ENCODE assay signal across 22 cellular contexts in the genomic region with DNA sequence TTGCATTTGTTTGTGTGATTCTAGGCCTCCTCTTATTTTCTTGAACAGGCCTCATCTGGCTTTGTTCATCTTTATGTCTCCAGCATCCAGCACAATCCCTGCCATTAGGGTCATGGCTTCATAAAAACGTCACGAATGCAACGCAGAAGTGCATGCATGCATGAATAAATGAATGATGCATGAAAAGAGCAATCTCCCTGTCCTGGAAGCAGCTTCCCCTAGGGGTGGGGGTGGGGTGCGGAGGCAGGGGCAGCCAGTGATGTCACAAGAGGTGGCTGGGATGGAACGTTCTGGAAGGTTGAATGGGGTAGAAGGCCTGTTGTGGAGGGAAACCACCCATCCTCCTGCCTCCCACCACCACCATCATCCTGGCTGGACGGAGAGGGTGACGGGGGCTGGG. TPM values are rescaled to one million over a fixed set of nuclear protein-coding genes. Genes with fewer than 3 reads are reported as not detected.
DNase-seq lines count a peak whose midpoint lies in the region; ATAC-seq, FAIRE-seq and TF ChIP-seq lines count a peak whose summit lies in the region.
"Had no signal": no experiment of that assay in that cellular context is flagged by ENCODE, and none has a peak within 500 bp of the region (broad histone marks: within the 10 kb centered on the region; RNA-seq: fewer than 3 reads in every experiment).

A gene with protein sequence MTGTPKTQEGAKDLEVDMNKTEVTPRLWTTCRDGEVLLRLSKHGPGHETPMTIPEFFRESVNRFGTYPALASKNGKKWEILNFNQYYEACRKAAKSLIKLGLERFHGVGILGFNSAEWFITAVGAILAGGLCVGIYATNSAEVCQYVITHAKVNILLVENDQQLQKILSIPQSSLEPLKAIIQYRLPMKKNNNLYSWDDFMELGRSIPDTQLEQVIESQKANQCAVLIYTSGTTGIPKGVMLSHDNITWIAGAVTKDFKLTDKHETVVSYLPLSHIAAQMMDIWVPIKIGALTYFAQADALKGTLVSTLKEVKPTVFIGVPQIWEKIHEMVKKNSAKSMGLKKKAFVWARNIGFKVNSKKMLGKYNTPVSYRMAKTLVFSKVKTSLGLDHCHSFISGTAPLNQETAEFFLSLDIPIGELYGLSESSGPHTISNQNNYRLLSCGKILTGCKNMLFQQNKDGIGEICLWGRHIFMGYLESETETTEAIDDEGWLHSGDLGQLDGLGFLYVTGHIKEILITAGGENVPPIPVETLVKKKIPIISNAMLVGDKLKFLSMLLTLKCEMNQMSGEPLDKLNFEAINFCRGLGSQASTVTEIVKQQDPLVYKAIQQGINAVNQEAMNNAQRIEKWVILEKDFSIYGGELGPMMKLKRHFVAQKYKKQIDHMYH (plus strand): TSS at position 301 of the 400 bp plus-strand sequence. CDS start 5,877 bp downstream, outside the sequence.

- peak within 1 kb of the TSS; percentile 24 for H3K9ac ChIP-seq in HUES6 (ENCODE audit: low read length)
- H3K9ac ChIP-seq in K562 (ENCODE audit: insufficient read depth in 1 of 2, low read depth in 2 of 2, low read length in 2 of 2), result no peak within 1 kb of the TSS
- H3K9ac ChIP-seq: GM23248 had no signal

- CTCF ChIA-PET in K562 (lab: Yijun Ruan, JAX; ENCODE audit: low intra/inter-chr PET ratio), result interaction anchor here (0.9 kb wide), 1 partner anchor 9 kb away, joined by 3 read pairs; no protein-coding TSS in a partner anchor

- no peak within 1 kb of the TSS; the same call in 1 of the 2 replicates for H3K27ac ChIP-seq in HUES6 (ENCODE audit: low read depth, low read length)
- no peak within 1 kb of the TSS for H3K27ac ChIP-seq in K562 (ENCODE audit: extremely low read depth, low read depth, low read length)
- H3K27ac ChIP-seq in testis, result no peak within 1 kb of the TSS
- H3K27ac ChIP-seq: GM23248 had no signal

- 26% methylated on average over 7 of the region's 7 CpGs for WGBS in K562 (ENCODE audit: insufficient coverage, low coverage, missing lambda C conversion rate)
- WGBS in testis, 2 donors, result 90 to 92% methylated on average over 7 of the region's 7 CpGs

- no peaks in the 10 kb centered on the region for H3K9me1 ChIP-seq in K562 (ENCODE audit: control insufficient read depth, insufficient read depth, low read length)

- TF ChIP-seq POLR2A in K562 (conservative IDR thresholded peaks at IDR 0.05), result no peak
- no peak for TF ChIP-seq POLR2A in testis (IDR thresholded peaks at IDR 0.05)

- FAIRE-seq in K562 (lab: Jason Lieb, UNC), result no peak
- FAIRE-seq: GM12892 had no signal

- in situ Hi-C loops in K562 (cut with MboI), result no loop called here

- H3K9me3 ChIP-seq in HUES6 (ENCODE audit: control insufficient read depth, insufficient read depth, low read depth, low read length) (peaks cover 7% of the 10 kb centered on the region; the same call in 1 of the 2 replicates), K562 (replicated peaks; ENCODE audit: control insufficient read depth, insufficient read depth, low read depth, low read length) (no peaks in the 10 kb centered on the region), testis (no peaks in the 10 kb centered on the region)

- no TSS peak for BruUV-seq in K562 (replicated peaks; lab: Mats Ljungman, UMichigan)

- TF ChIP-seq CTCF in K562 (IDR thresholded peaks at IDR 0.05 in 2 of 3, conservative IDR thresholded peaks at IDR 0.05 in 1 of 3; ENCODE audit: insufficient read depth in 2 of 3, low read depth in 1 of 3, low read length in 3 of 3) (no peak), testis (IDR thresholded peaks at IDR 0.05) (no peak)

- ATAC-seq in K562 (no peak), GM21786 (IDR thresholded peaks at IDR 0.05; ENCODE audit: unreplicated experiment) (no peak)
- ATAC-seq: HCT116 had no signal

- 0 out of 2 replicates have a peak within 1 kb of the TSS, but pooled peaks have one; percentile 14 for H2AFZ ChIP-seq in K562 (ENCODE audit: low read depth, low read length)
- H2AFZ ChIP-seq: GM23248 had no signal

- no peak within 1 kb of the TSS for H3K4me2 ChIP-seq in K562 (ENCODE audit: insufficient read depth, low read length)

- DNase-seq in K562 (ENCODE audit: extremely low read depth in 1 of 4, low spot score in 3 of 4) (no peak), testis (no peak), pons (ENCODE audit: low spot score) (no peak), NCI-H1105 (lab: John Stamatoyannopoulos, UW) (no peak)
- DNase-seq: C1 segment of cervical spinal cord; Calu3; CD4-positive, alpha-beta memory T cell; COR-L47; DMS53; DMS79 treated with DMSO at 0.1 percent for 48 hours; GM23248; H9; HFFc6 had no signal

- TF ChIP-seq EP300 in K562 (IDR thresholded peaks at IDR 0.05; ENCODE audit: low read length), result no peak

- intact Hi-C loops in K562 (cut with micrococcal nuclease), result no loop called here
- intact Hi-C loops in testis (cut with DNase I; ENCODE audit: low total_unique reads), result no loop called here

- TF ChIP-seq RAD21 in K562 (CRISPR knock-in tag; conservative IDR thresholded peaks at IDR 0.05 in 1 of 2, IDR thresholded peaks at IDR 0.05 in 1 of 2), result no peak

- H3K27me3 ChIP-seq in HUES6 (ENCODE audit: control insufficient read depth, insufficient read depth, low read length) (no peaks in the 10 kb centered on the region; the same call in 1 of the 2 replicates), K562 (ENCODE audit: control insufficient read depth in 2 of 2, insufficient read depth in 2 of 2, low read length in 2 of 2) (no peaks in the 10 kb centered on the region; a peak in 1 of 5 replicates), testis (no peaks in the 10 kb centered on the region)

- no peaks in the 10 kb centered on the region for H4K20me1 ChIP-seq in K562 (replicated peaks; ENCODE audit: control insufficient read depth, insufficient read depth, low read length)

- H3K4me1 ChIP-seq in HUES6 (ENCODE audit: control insufficient read depth, insufficient read depth, low read length), result peaks cover 3% of the 10 kb centered on the region; the same call in 1 of the 2 replicates
- no peaks in the 10 kb centered on the region for H3K4me1 ChIP-seq in K562 (replicated peaks in 1 of 2; ENCODE audit: control insufficient read depth in 2 of 2, insufficient read depth in 2 of 2, low read length in 2 of 2)
- no peaks in the 10 kb centered on the region for H3K4me1 ChIP-seq in testis

- H3K79me2 ChIP-seq in K562 (ENCODE audit: control insufficient read depth, insufficient read depth, low read length), result no peaks in the 10 kb centered on the region

- H3K4me3 ChIP-seq in HUES6 (ENCODE audit: low read depth, low read length) (no peak within 1 kb of the TSS), K562 (no peak within 1 kb of the TSS), testis (no peak within 1 kb of the TSS)
- H3K4me3 ChIP-seq: GM23248 had no signal

- H3K36me3 ChIP-seq in HUES6 (ENCODE audit: control insufficient read depth, insufficient read depth, low read length) (no peaks in the 10 kb centered on the region), K562 (ENCODE audit: control insufficient read depth, insufficient read depth, low read length) (no peaks in the 10 kb centered on the region), testis (ENCODE audit: low read depth, missing control alignments) (no peaks in the 10 kb centered on the region)

- POLR2A ChIA-PET in K562 (lab: Yijun Ruan, JAX), result interaction anchor here (0.6 kb wide), 1 partner anchor 7 kb away, joined by 3 read pairs; no protein-coding TSS in a partner anchor

TF ChIP-seq in K562, 482 proteins besides CTCF, POLR2A, EP300 and RAD21 (continues in another document):
- TF ChIP-seq, protein P1, sequence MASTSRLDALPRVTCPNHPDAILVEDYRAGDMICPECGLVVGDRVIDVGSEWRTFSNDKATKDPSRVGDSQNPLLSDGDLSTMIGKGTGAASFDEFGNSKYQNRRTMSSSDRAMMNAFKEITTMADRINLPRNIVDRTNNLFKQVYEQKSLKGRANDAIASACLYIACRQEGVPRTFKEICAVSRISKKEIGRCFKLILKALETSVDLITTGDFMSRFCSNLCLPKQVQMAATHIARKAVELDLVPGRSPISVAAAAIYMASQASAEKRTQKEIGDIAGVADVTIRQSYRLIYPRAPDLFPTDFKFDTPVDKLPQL (IDR thresholded peaks at IDR 0.05; ENCODE audit: extremely low read depth, insufficient read length), result no peak

RNA-seq across cellular contexts. Expression of the gene that starts here (rescaled TPM):
- total RNA-seq in K562 (2011; cell fraction: chromatin; rRNA removed; ENCODE audit: low replicate concordance), result not detected in 2 replicates
- total RNA-seq in K562 (2011; cell fraction: nucleolus; rRNA removed), result not detected in 2 replicates
- not detected in 2 replicates for total RNA-seq in K562 (2011; cell fraction: nucleoplasm; rRNA removed)
- total RNA-seq in K562 (2014; rRNA removed), result not detected in 2 replicates
- 0.07 TPM in 1 of 2 replicates, not detected in the other for total RNA-seq in K562 (2014; rRNA removed; fragmentation: Illumina TruSeq; extraction: Trizol)
- total RNA-seq in K562 (2015; rRNA removed; fragmentation: Illumina TruSeq; extraction: Trizol), result 0.11 TPM in 1 of 2 replicates, not detected in the other
- total RNA-seq in K562 (2021), result 0.11 TPM in 1 of 2 replicates, not detected in the other
- polyA plus RNA-seq in K562 (2011; rRNA removed), result not detected in 2 replicates
- polyA plus RNA-seq in K562 (2011; cell fraction: cytosol; rRNA removed), result not detected in 2 replicates
- polyA plus RNA-seq in K562 (2011; cell fraction: nucleus; rRNA removed), result 0.10 TPM in 1 of 2 replicates, not detected in the other
- 0.17 and 0.44 TPM in 2 replicates for polyA plus RNA-seq in K562 (2012)
- polyA plus RNA-seq in K562 (2014; fragmentation: Illumina TruSeq; extraction: Trizol), result not detected in 2 replicates
- under 1 TPM in 1 of 2 experiments, not detected in 1; 0.11 TPM for polyA plus RNA-seq in K562 (2014; fragmentation: Nextera tagmentation; extraction: Ambion mirVana)
- polyA plus RNA-seq in K562 (2014; rRNA removed), result 0.08 TPM in 1 of 2 replicates, not detected in the other
- 0.14 and 0.51 TPM in 2 replicates for polyA minus RNA-seq in K562 (2011; rRNA and poly(A)+ RNA removed)
- polyA minus RNA-seq in K562 (2011; cell fraction: cytosol; rRNA and poly(A)+ RNA removed), result not detected in 2 replicates
- polyA minus RNA-seq in K562 (2011; cell fraction: nucleus; rRNA and poly(A)+ RNA removed), result not detected in 2 replicates
- 100 to 1,000 TPM in 1 of 2 donors, 10 to 100 TPM in 1; 83.4 to 316 TPM for total RNA-seq in testis
- polyA plus RNA-seq in testis (ENCODE audit: insufficient read depth, low read depth, low replicate concordance), result 411 TPM
- total RNA-seq: A673; Calu3; CD4-positive, alpha-beta memory T cell; Daoy; G401; GM23248; H4; H9; HFFc6 had no signal
- polyA plus RNA-seq: BJ; CD4-positive, alpha-beta memory T cell; GM23248 had no signal

Comparison
In these comparisons a context has a peak if more than half of its experiments do, and no peak if none do; other contexts are left out.
1. RNA of the gene that starts here (total RNA-seq): 83.4 to 316 TPM in testis; 0.07 to 0.11 TPM in K562; every median in the first group is over 10 times any median in the second.
2. RNA of the gene that starts here (polyA plus RNA-seq): 411 TPM in testis (single experiment); 0.08 to 0.44 TPM in K562; every median in the first group is over 100 times any median in the second.